In genomic region chr20:63133481-63134091, GRCh38 we compare ENCODE assay signal across 9 cellular contexts.
"Had no signal": no experiment of that assay in that cellular context is flagged by ENCODE, and none has a peak within 500 bp of the region (broad histone marks: within the 10 kb centered on the region; RNA-seq: fewer than 3 reads in every experiment).

No MANE protein-coding gene starts in this region.

- H3K4me1 ChIP-seq: parathyroid adenoma, SJCRH30, transverse colon had no signal

- H3K9me3 ChIP-seq: transverse colon had no signal

- H3K4me3 Mint-ChIP-seq: activated CD4-positive, alpha-beta memory T cell treated with anti-CD3 and anti-CD28 coated beads for 36 hours; stimulated activated effector memory CD8-positive, alpha-beta T cell treated with anti-CD3 and anti-CD28 coated beads, Interleukin-12 subunit alpha, Interleukin-12 subunit beta, amount 100 ng/mL, for 72 hours had no signal

- H3K36me3 ChIP-seq: SJCRH30, transverse colon had no signal

- FAIRE-seq: small intestine had no signal

- H3K36me3 Mint-ChIP-seq: activated CD4-positive, alpha-beta memory T cell treated with anti-CD3 and anti-CD28 coated beads for 36 hours; stimulated activated effector memory CD8-positive, alpha-beta T cell treated with anti-CD3 and anti-CD28 coated beads, Interleukin-12 subunit alpha, Interleukin-12 subunit beta, amount 100 ng/mL, for 72 hours had no signal

- H3K27ac Mint-ChIP-seq: activated CD4-positive, alpha-beta memory T cell treated with anti-CD3 and anti-CD28 coated beads for 36 hours; stimulated activated effector memory CD8-positive, alpha-beta T cell treated with anti-CD3 and anti-CD28 coated beads, Interleukin-12 subunit alpha, Interleukin-12 subunit beta, amount 100 ng/mL, for 72 hours had no signal

- DNase-seq: central memory CD4-positive, alpha-beta T cell; hypothalamus; small intestine; transverse colon had no signal

- H3K4me3 ChIP-seq: lung, SJCRH30, transverse colon had no signal

- H3K27ac ChIP-seq: parathyroid adenoma, SJCRH30, transverse colon had no signal

- H3K4me1 Mint-ChIP-seq: stimulated activated effector memory CD8-positive, alpha-beta T cell treated with anti-CD3 and anti-CD28 coated beads, Interleukin-12 subunit alpha, Interleukin-12 subunit beta, amount 100 ng/mL, for 72 hours had no signal

- H3K9ac ChIP-seq: parathyroid adenoma had no signal

- ATAC-seq: stimulated activated effector memory CD8-positive, alpha-beta T cell treated with anti-CD3 and anti-CD28 coated beads, Interleukin-12 subunit alpha, Interleukin-12 subunit beta, amount 100 ng/mL, for 72 hours had no signal

- H3K9me3 Mint-ChIP-seq: activated CD4-positive, alpha-beta memory T cell treated with anti-CD3 and anti-CD28 coated beads for 36 hours; stimulated activated effector memory CD8-positive, alpha-beta T cell treated with anti-CD3 and anti-CD28 coated beads, Interleukin-12 subunit alpha, Interleukin-12 subunit beta, amount 100 ng/mL, for 72 hours had no signal
